9 cellular contexts compared by ENCODE assay signal in genomic region chr15:40769310-40770146, GRCh38. TPM values are rescaled to one million over a fixed set of nuclear protein-coding genes. Genes with fewer than 3 reads are reported as not detected.
A peak's percentile ranks its signal among the peaks of the same experiment; 100 is the strongest.
DNase-seq lines count a peak whose midpoint lies in the region; ATAC-seq and TF ChIP-seq lines count a peak whose summit lies in the region.
"Had no signal": no experiment of that assay in that cellular context is flagged by ENCODE, and none has a peak within 500 bp of the region (broad histone marks: within the 10 kb centered on the region; RNA-seq: fewer than 3 reads in every experiment).

Gene C15orf62, plus strand, starts transcription at chr15:40769980. Its CDS starts 516 bp downstream, at chr15:40770496.

- no peaks in the 10 kb centered on the region for H4K20me1 ChIP-seq in smooth muscle cell (ENCODE audit: low read depth)

- DNase-seq in NCI-H748 treated with DMSO at 0.1 percent for 48 hours (lab: John Stamatoyannopoulos, UW) (peak; percentile 9), glomerular visceral epithelial cell (ENCODE audit: extremely low spot score) (peak; percentile 99), smooth muscle cell (lab: John Stamatoyannopoulos, UW; ENCODE audit: unreplicated experiment) (no peak), dedifferentiated amniotic fluid mesenchymal stem cell (ENCODE audit: extremely low spot score) (no peak)
- peak; percentile 71 to 74 for DNase-seq in activated T-cell treated with anti-CD3 and anti-CD28 coated beads, Interleukin-2, amount 50 U/mL, for 48 hours
- peak in 2 of 3 donors; percentile 23 to 44 for DNase-seq in stimulated activated CD4-positive, alpha-beta T cell treated with anti-CD3 and anti-CD28 coated beads, Interleukin-12 subunit alpha, Interleukin-12 subunit beta, amount 100 ng/mL, for 48 hours (ENCODE audit: low read depth in 2 of 3, low spot score in 1 of 3)

- no peaks in the 10 kb centered on the region for H3K36me3 ChIP-seq in smooth muscle cell (ENCODE audit: low read depth)

- no peak within 1 kb of the TSS for H3K4me3 ChIP-seq in smooth muscle cell
- H3K4me3 ChIP-seq: thoracic aorta had no signal

- H3K4me1 ChIP-seq in smooth muscle cell (ENCODE audit: low read depth) = peaks cover 7% of the 10 kb centered on the region

- no peak within 1 kb of the TSS for H3K27ac ChIP-seq in smooth muscle cell (ENCODE audit: low read depth)
- H3K27ac ChIP-seq: thoracic aorta had no signal

- ATAC-seq in GM18511 (IDR thresholded peaks at IDR 0.05; ENCODE audit: unreplicated experiment) = peak; percentile 71
- ATAC-seq in HG02884 (IDR thresholded peaks at IDR 0.05; ENCODE audit: unreplicated experiment) = peak; percentile 43

- no peak for TF ChIP-seq CTCF in smooth muscle cell (IDR thresholded peaks at IDR 0.05; ENCODE audit: borderline replicate concordance, insufficient read depth, poor library complexity, severe bottlenecking)

- no peaks in the 10 kb centered on the region for H3K27me3 ChIP-seq in smooth muscle cell (ENCODE audit: low read depth)

- no peak within 1 kb of the TSS for H2AFZ ChIP-seq in smooth muscle cell (ENCODE audit: low read depth)

- H3F3A ChIP-seq in smooth muscle cell (ENCODE audit: low read depth) = peaks cover 4% of the 10 kb centered on the region

- H3K4me2 ChIP-seq in smooth muscle cell = no peak within 1 kb of the TSS

- WGBS in smooth muscle cell (ENCODE audit: low lambda C conversion rate) = 83% methylated on average over 27 of the region's 27 CpGs

- H3K9ac ChIP-seq in smooth muscle cell (ENCODE audit: low read depth) = no peak within 1 kb of the TSS

- no peaks in the 10 kb centered on the region for H3K79me2 ChIP-seq in smooth muscle cell (ENCODE audit: low read depth)

- H3K9me3 ChIP-seq in smooth muscle cell (replicated peaks; ENCODE audit: low read depth) = no peaks in the 10 kb centered on the region
- H3K9me3 ChIP-seq: thoracic aorta had no signal

RNA-seq across cellular contexts. Expression of gene C15orf62, which starts in this region (rescaled TPM):
- total RNA-seq in smooth muscle cell = 0.09 and 0.63 TPM in 2 replicates
- polyA plus RNA-seq in smooth muscle cell = 0.35 and 0.74 TPM in 2 replicates

Comparison
In these comparisons a context has a peak if more than half of its experiments do, and no peak if none do; other contexts are left out.
1. DNase-seq: peak in NCI-H748 treated with DMSO at 0.1 percent for 48 hours (single experiment), activated T-cell treated with anti-CD3 and anti-CD28 coated beads, Interleukin-2, amount 50 U/mL, for 48 hours (2 of 2), glomerular visceral epithelial cell (single experiment) and stimulated activated CD4-positive, alpha-beta T cell treated with anti-CD3 and anti-CD28 coated beads, Interleukin-12 subunit alpha, Interleukin-12 subunit beta, amount 100 ng/mL, for 48 hours (2 of 3); none in smooth muscle cell (single experiment) and dedifferentiated amniotic fluid mesenchymal stem cell (single experiment).